22 cellular contexts compared by ENCODE assay signal in genomic region chrX:3407785-3408184, GRCh38.
DNase-seq lines count a peak whose midpoint lies in the region; ATAC-seq, FAIRE-seq and TF ChIP-seq lines count a peak whose summit lies in the region.
"Had no signal": no experiment of that assay in that cellular context is flagged by ENCODE, and none has a peak within 500 bp of the region (broad histone marks: within the 10 kb centered on the region; RNA-seq: fewer than 3 reads in every experiment).

No MANE protein-coding gene starts in this region.

- H4K20me1 ChIP-seq in GM23248 (ENCODE audit: insufficient read depth), result no peaks in the 10 kb centered on the region
- H4K20me1 ChIP-seq in hepatocyte (ENCODE audit: insufficient read depth, poor library complexity, severe bottlenecking), result no peaks in the 10 kb centered on the region
- H4K20me1 ChIP-seq: BLaER1 treated with 17β-estradiol and CSF1 and Interleukin-3, amounts not matched to agents 10 nM and 100 nM had no signal

- H3K4me2 ChIP-seq in GM23248 (ENCODE audit: unreplicated experiment) (no peak overlapping the region), hepatocyte (no peak overlapping the region)
- H3K4me2 ChIP-seq: BLaER1 treated with 17β-estradiol and CSF1 and Interleukin-3, amounts not matched to agents 10 nM and 100 nM had no signal

- no peaks in the 10 kb centered on the region for H3K27me3 Mint-ChIP-seq in progenitor cell of endocrine pancreas
- H3K27me3 Mint-ChIP-seq: CD4-positive, alpha-beta T cell had no signal

- no peak for ATAC-seq in GM18861 (IDR thresholded peaks at IDR 0.05; ENCODE audit: unreplicated experiment)
- no peak for ATAC-seq in pancreas
- ATAC-seq: GM12878 had no signal

- H3K79me2 ChIP-seq in GM23248 (ENCODE audit: insufficient read depth) (no peaks in the 10 kb centered on the region), hepatocyte (no peaks in the 10 kb centered on the region)

- in situ Hi-C loops in GM23248 (cut with MboI), result no loop called here

- DNase-seq in GM23248 (no peak), hepatocyte (ENCODE audit: low spot score) (no peak), progenitor cell of endocrine pancreas (ENCODE audit: low spot score, unreplicated experiment) (no peak), vagina (ENCODE audit: extremely low spot score in 2 of 2) (no peak), NCI-H2081 (lab: John Stamatoyannopoulos, UW) (no peak), pancreas (no peak)
- DNase-seq: BE2C; CD4-positive, alpha-beta T cell; CD8-positive, alpha-beta memory T cell; DMS 273 treated with DMSO at 0.1 percent for 48 hours; DMS79; EL; GDM1; GOT3; HFFc6 had no signal

- FAIRE-seq in pancreas (lab: Jason Lieb, UNC), result no peak
- FAIRE-seq: D721Med, GM12878, H54 had no signal

- no peak for TF ChIP-seq POLR2A in vagina (IDR thresholded peaks at IDR 0.05)

- peak overlapping the region; percentile 8 for H3K27ac Mint-ChIP-seq in progenitor cell of endocrine pancreas
- H3K27ac Mint-ChIP-seq: CD14-positive monocyte; CD4-positive, alpha-beta T cell; CD8-positive, alpha-beta memory T cell; HFFc6 had no signal

- H2AFZ ChIP-seq in GM23248 (peak overlapping the region; percentile 38; the same call in 1 of the 2 replicates), hepatocyte (no peak overlapping the region)

- H3K4me1 ChIP-seq in GM23248 (ENCODE audit: insufficient read depth) (peaks cover 11% of the 10 kb centered on the region), hepatocyte (ENCODE audit: insufficient read depth) (no peaks in the 10 kb centered on the region), vagina (no peaks in the 10 kb centered on the region), pancreas (no peaks in the 10 kb centered on the region)
- H3K4me1 ChIP-seq: BE2C; BLaER1 treated with 17β-estradiol and CSF1 and Interleukin-3, amounts not matched to agents 10 nM and 100 nM; HAP-1 had no signal

- H3K27ac ChIP-seq in GM23248 (no peak overlapping the region), hepatocyte (peak overlapping the region; percentile 50), vagina (peak overlapping the region; percentile 27), pancreas (no peak overlapping the region)
- H3K27ac ChIP-seq: BLaER1 treated with 17β-estradiol and CSF1 and Interleukin-3, amounts not matched to agents 10 nM and 100 nM had no signal

- TF ChIP-seq CTCF in hepatocyte (IDR thresholded peaks at IDR 0.05; ENCODE audit: poor library complexity) (no peak), progenitor cell of endocrine pancreas (IDR thresholded peaks at IDR 0.05; ENCODE audit: unreplicated experiment) (no peak), vagina (IDR thresholded peaks at IDR 0.05) (no peak), pancreas (IDR thresholded peaks at IDR 0.05) (no peak)

- H3K9me3 Mint-ChIP-seq in progenitor cell of endocrine pancreas (ENCODE audit: low read depth), result peaks cover 5% of the 10 kb centered on the region
- H3K9me3 Mint-ChIP-seq: CD4-positive, alpha-beta T cell; HFFc6 had no signal

- H3K9ac ChIP-seq in GM23248, result no peak overlapping the region
- H3K9ac ChIP-seq: BLaER1 treated with 17β-estradiol and CSF1 and Interleukin-3, amounts not matched to agents 10 nM and 100 nM had no signal

- H3K36me3 ChIP-seq in GM23248 (ENCODE audit: low read depth) (no peaks in the 10 kb centered on the region), hepatocyte (replicated peaks; ENCODE audit: insufficient read depth, low read depth) (no peaks in the 10 kb centered on the region), vagina (no peaks in the 10 kb centered on the region), pancreas (no peaks in the 10 kb centered on the region)
- H3K36me3 ChIP-seq: BE2C; BLaER1 treated with 17β-estradiol and CSF1 and Interleukin-3, amounts not matched to agents 10 nM and 100 nM; HAP-1 had no signal

- H3K9me3 ChIP-seq in GM23248 (ENCODE audit: low read depth), result no peaks in the 10 kb centered on the region
- no peaks in the 10 kb centered on the region for H3K9me3 ChIP-seq in hepatocyte (ENCODE audit: low read depth)
- no peaks in the 10 kb centered on the region for H3K9me3 ChIP-seq in vagina
- H3K9me3 ChIP-seq in pancreas, result no peaks in the 10 kb centered on the region
- H3K9me3 ChIP-seq: BE2C; BLaER1 treated with 17β-estradiol and CSF1 and Interleukin-3, amounts not matched to agents 10 nM and 100 nM; HAP-1 had no signal

- intact Hi-C loops in vagina (cut with DNase I) (no loop called here), pancreas (cut with DNase I) (no loop called here)

- H3K36me3 Mint-ChIP-seq in progenitor cell of endocrine pancreas (ENCODE audit: insufficient read depth), result no peaks in the 10 kb centered on the region
- H3K36me3 Mint-ChIP-seq: CD14-positive monocyte; CD8-positive, alpha-beta memory T cell had no signal

- WGBS in GM23248 (ENCODE audit: low coverage in 1 of 2, low lambda C conversion rate in 2 of 2, missing lambda C conversion rate in 2 of 2), 2 experiments, result 14 to 18% methylated on average over 3 of the region's 3 CpGs
- WGBS in hepatocyte (ENCODE audit: low lambda C conversion rate, missing lambda C conversion rate), result 60% methylated on average over 3 of the region's 3 CpGs
- WGBS in pancreas, 2 donors, result 77 to 82% methylated on average over 3 of the region's 3 CpGs

- no peak overlapping the region for H3K4me3 Mint-ChIP-seq in progenitor cell of endocrine pancreas (ENCODE audit: low read depth)
- H3K4me3 Mint-ChIP-seq: CD14-positive monocyte; CD4-positive, alpha-beta T cell; CD8-positive, alpha-beta memory T cell; HFFc6 had no signal

- H3K4me3 ChIP-seq in GM23248 (no peak overlapping the region), hepatocyte (no peak overlapping the region), vagina (no peak overlapping the region), pancreas (no peak overlapping the region)
- H3K4me3 ChIP-seq: BLaER1 treated with 17β-estradiol and CSF1 and Interleukin-3, amounts not matched to agents 10 nM and 100 nM; GM12878; HAP-1 had no signal

- H3K9me2 ChIP-seq in GM23248 (ENCODE audit: insufficient read depth), result no peaks in the 10 kb centered on the region
- no peaks in the 10 kb centered on the region for H3K9me2 ChIP-seq in hepatocyte (replicated peaks; ENCODE audit: insufficient read depth)

- no peaks in the 10 kb centered on the region for H3K27me3 ChIP-seq in GM23248 (replicated peaks; ENCODE audit: insufficient read depth)
- H3K27me3 ChIP-seq in hepatocyte, result no peaks in the 10 kb centered on the region
- H3K27me3 ChIP-seq in vagina, result no peaks in the 10 kb centered on the region
- H3K27me3 ChIP-seq in pancreas, result peaks cover 0 to 4% (median 0%) of the 10 kb centered on the region in 4 donors
- H3K27me3 ChIP-seq: BE2C; BLaER1 treated with 17β-estradiol and CSF1 and Interleukin-3, amounts not matched to agents 10 nM and 100 nM had no signal

- no peaks in the 10 kb centered on the region for H3K4me1 Mint-ChIP-seq in progenitor cell of endocrine pancreas (ENCODE audit: low read depth)
- H3K4me1 Mint-ChIP-seq: CD14-positive monocyte; CD8-positive, alpha-beta memory T cell had no signal

- H3F3A ChIP-seq in GM23248 (ENCODE audit: insufficient read depth), result 0 out of 2 replicates have a peak, but pooled peaks cover 5% of the 10 kb centered on the region

Comparison
In these comparisons a context has a peak if more than half of its experiments do, and no peak if none do; other contexts are left out.
1. H3K27ac ChIP-seq: peak in hepatocyte (single experiment) and vagina (single experiment); none in GM23248 (single experiment) and pancreas (0 of 4).